1 cellular context compared by ENCODE assay signal in the genomic region with DNA sequence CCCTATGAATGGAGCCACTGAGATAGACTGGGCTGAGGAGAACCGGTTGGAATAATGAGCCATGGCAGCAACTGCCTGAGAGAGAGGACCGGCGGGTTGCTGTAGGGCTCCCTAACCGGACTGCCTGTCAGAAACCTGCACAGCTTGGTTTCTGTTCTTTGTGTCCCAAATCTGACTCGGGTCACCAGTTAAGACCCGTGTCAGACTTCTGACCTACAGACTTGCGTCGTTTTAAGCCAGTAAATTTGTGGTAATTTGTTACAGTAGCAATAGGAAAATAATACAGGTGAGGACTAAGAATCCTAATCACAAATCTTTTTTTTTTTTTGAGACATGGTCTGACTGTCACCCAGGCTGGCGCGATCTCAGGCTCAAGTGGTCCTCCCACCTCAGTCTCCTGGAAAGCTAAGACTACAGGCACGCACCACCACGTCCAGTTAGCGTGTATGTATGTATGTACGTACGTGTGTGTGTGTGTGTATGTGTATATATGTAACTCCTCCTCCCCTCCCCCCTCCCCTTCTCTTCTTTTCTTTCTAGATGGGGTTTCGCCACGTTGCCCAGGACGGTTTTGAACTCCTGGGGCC.
TF ChIP-seq lines count a peak whose summit lies in the region.

No MANE protein-coding gene starts in this region.

TF ChIP-seq in IMR-90, 13 proteins besides CTCF, POLR2A, EP300 and RAD21:
- no peak for TF ChIP-seq NFE2L2 (IDR thresholded peaks at IDR 0.05; ENCODE audit: low read depth, low read length)
- no peak for TF ChIP-seq RFX5 (IDR thresholded peaks at IDR 0.05; ENCODE audit: low read depth, low read length)
TF ChIP-seq in IMR-90: peak in this region for 0.
